34 cellular contexts compared by ENCODE assay signal in genomic region chr2:81171447-81171846, GRCh38.
"Had no signal": no experiment of that assay in that cellular context is flagged by ENCODE, and none has a peak within 500 bp of the region (broad histone marks: within the 10 kb centered on the region; RNA-seq: fewer than 3 reads in every experiment).

No MANE protein-coding gene starts in this region.

- ATAC-seq: activated naive CD4-positive, alpha-beta T cell treated with anti-CD3 and anti-CD28 coated beads, Interleukin-2, amount 50 U/mL, for 72 hours; activated naive CD8-positive, alpha-beta T cell treated with anti-CD3 and anti-CD28 coated beads, Interleukin-2, amount 50 U/mL, for 24 hours; activated T-cell treated with anti-CD3 and anti-CD28 coated beads, Interleukin-2, amount 50 U/mL, for 4 hours; activated T-cell treated with anti-CD3 and anti-CD28 coated beads, Interleukin-2, amount 50 U/mL, for 72 hours; activated T-helper 17 cell treated with anti-CD3 and anti-CD28 coated beads, Interleukin-2, amount 50 U/mL, for 72 hours; body of pancreas had no signal

- H3K27ac ChIP-seq: adrenal gland, ascending aorta, body of pancreas, brain microvascular endothelial cell, breast epithelium, cardiac muscle cell had no signal

- H3K36me3 ChIP-seq: adrenal gland, ascending aorta, brain microvascular endothelial cell, breast epithelium, cardiac muscle cell had no signal

- H3K4me1 ChIP-seq: adrenal gland, ascending aorta, body of pancreas, breast epithelium had no signal

- H3K9me3 ChIP-seq: adrenal gland, ascending aorta, body of pancreas, breast epithelium had no signal

- DNase-seq: activated effector memory CD4-positive, alpha-beta T cell treated with anti-CD3 and anti-CD28 coated beads, Interleukin-2, amount 50 U/mL, for 16 hours; activated effector memory CD4-positive, alpha-beta T cell treated with Interleukin-2 at 50 U/mL for 16 hours; activated gamma-delta T cell; activated gamma-delta T cell treated with Interleukin-2 at 50 U/mL for 16 hours; activated naive CD4-positive, alpha-beta T cell; activated naive CD4-positive, alpha-beta T cell treated with anti-CD3 and anti-CD28 coated beads for 36 hours; activated naive CD4-positive, alpha-beta T cell treated with anti-CD3 and anti-CD28 coated beads, Interleukin-2, amount 10 ng/mL, durations not matched to agents 7 days and 5 days; activated naive CD4-positive, alpha-beta T cell treated with anti-CD3 and anti-CD28 coated beads, Interleukin-2, amount 50 U/mL, for 16 hours; activated naive CD4-positive, alpha-beta T cell treated with Interleukin-2 at 50 U/mL for 16 hours; activated naive CD8-positive, alpha-beta T cell treated with anti-CD3 and anti-CD28 coated beads for 36 hours; activated naive CD8-positive, alpha-beta T cell treated with anti-CD3 and anti-CD28 coated beads, Interleukin-2, amount 10 ng/mL, durations not matched to agents 7 days and 5 days; activated naive CD8-positive, alpha-beta T cell treated with anti-CD3 and anti-CD28 coated beads, Interleukin-2, amount 50 U/mL, for 24 hours; activated T-cell treated with anti-CD3 and anti-CD28 coated beads, Interleukin-2, amount 50 U/mL, for 1 hour; activated T-cell treated with anti-CD3 and anti-CD28 coated beads, Interleukin-2, amount 50 U/mL, for 24 hours; activated T-cell treated with anti-CD3 and anti-CD28 coated beads, Interleukin-2, amount 50 U/mL, for 4 hours; activated T-cell treated with anti-CD3 and anti-CD28 coated beads, Interleukin-2, amount 50 U/mL, for 48 hours; activated T-cell treated with anti-CD3 and anti-CD28 coated beads, Interleukin-2, amount 50 U/mL, for 72 hours; adrenal gland; amniotic stem cell; amygdala; anterior cingulate cortex; aorta; body of pancreas; brain microvascular endothelial cell; caudate nucleus; central memory CD4-positive, alpha-beta T cell; cerebellar nuclear complex had no signal

- H3K4me3 ChIP-seq: adrenal gland, ascending aorta, body of pancreas, breast epithelium, cardiac muscle cell had no signal

- FAIRE-seq: astrocyte, bronchial epithelial cell had no signal

- H3K27me3 ChIP-seq: adrenal gland, ascending aorta, body of pancreas, brain microvascular endothelial cell, breast epithelium, cardiac muscle cell had no signal
